ENCODE assay signal across 1 cellular context in the genomic region with DNA sequence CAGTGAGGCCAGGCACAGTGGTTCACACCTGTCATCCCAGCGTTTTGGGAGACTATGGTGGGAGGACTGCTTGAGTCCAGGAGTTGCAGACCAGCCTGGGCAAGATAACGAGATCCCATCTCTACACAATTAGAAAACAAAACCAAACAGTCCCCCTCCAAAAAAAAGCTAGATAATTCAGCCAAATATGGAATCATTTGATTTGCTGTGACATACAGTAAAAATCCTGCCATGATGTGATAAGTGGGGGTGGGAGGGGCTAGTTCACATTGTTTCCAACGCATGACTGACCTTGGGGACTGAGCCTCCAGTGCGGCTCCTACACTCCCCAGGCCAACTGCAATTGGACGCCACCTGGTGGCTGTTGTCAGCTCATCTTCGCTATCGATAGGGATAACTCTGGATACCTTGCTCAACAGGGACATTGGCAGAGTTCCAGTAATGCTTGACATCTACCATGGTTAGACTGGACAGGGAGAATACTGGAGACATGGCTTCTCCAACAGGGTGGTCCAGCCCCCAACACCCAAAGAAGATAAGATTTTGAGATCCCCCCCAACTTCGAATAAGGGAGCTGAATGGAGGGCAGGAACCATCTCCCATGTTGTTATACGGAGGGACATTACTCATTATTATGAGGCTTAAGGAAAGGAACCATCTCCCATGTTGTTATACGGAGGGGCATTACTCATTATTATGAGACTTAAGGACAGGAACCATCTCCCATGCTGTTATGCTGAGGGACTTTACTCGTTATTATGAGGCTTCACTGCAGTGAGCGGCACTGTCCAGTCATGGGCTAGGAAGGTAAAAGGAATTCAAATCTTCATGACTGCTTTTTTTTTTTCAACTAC.
TF ChIP-seq lines count a peak whose summit lies in the region.

No MANE protein-coding gene starts in this region.

TF ChIP-seq in GM12878, 131 proteins besides CTCF, POLR2A, EP300 and RAD21 (continued from another document):
- TF ChIP-seq E2F8 (IDR thresholded peaks at IDR 0.05; ENCODE audit: low read depth, partially characterized antibody) (no peak), SUZ12 (IDR thresholded peaks at IDR 0.05; ENCODE audit: unreplicated experiment) (no peak), ZNF384 (IDR thresholded peaks at IDR 0.05; ENCODE audit: borderline replicate concordance, low read depth, low read length) (no peak), RUNX3 (IDR thresholded peaks at IDR 0.05; ENCODE audit: low read length) (0 out of 2 replicates have a peak, but pooled peaks have one; percentile 10), MYB (IDR thresholded peaks at IDR 0.05; ENCODE audit: borderline replicate concordance, low read depth, low read length) (no peak), BMI1 (IDR thresholded peaks at IDR 0.05; ENCODE audit: borderline replicate concordance) (no peak), TAF1 (IDR thresholded peaks at IDR 0.05; ENCODE audit: borderline replicate concordance, low read depth, low read length) (no peak), NR2C2 (IDR thresholded peaks at IDR 0.05; ENCODE audit: borderline replicate concordance, control insufficient read depth, insufficient read length, low read depth) (no peak), PBX3 (IDR thresholded peaks at IDR 0.05; ENCODE audit: insufficient replicate concordance, low read depth, low read length) (no peak), MXI1 (IDR thresholded peaks at IDR 0.05; ENCODE audit: low read depth, low read length) (no peak), IKZF2 (IDR thresholded peaks at IDR 0.05) (peak in 1 of 2 experiments; percentile 3; a peak in 1 of 4 replicates), CHD4 (IDR thresholded peaks at IDR 0.05) (no peak), IKZF1 (conservative IDR thresholded peaks at IDR 0.05) (no peak; the same call in 1 of the 2 replicates), ATF7 (IDR thresholded peaks at IDR 0.05; ENCODE audit: low read depth) (peak; percentile 14; the same call in 1 of the 2 replicates), CHD2 (IDR thresholded peaks at IDR 0.05; ENCODE audit: borderline replicate concordance, low read depth, low read length) (no peak), IRF3 (IDR thresholded peaks at IDR 0.05) (0 out of 2 replicates have a peak, but pooled peaks have one; percentile 12), USF1 (IDR thresholded peaks at IDR 0.05; ENCODE audit: borderline replicate concordance, extremely low read length, insufficient read depth, low read depth, low read length) (no peak), NRF1 (conservative IDR thresholded peaks at IDR 0.05; ENCODE audit: low read depth, low read length) (no peak), EED (IDR thresholded peaks at IDR 0.05; ENCODE audit: low read depth) (peak; percentile 43; the same call in 1 of the 2 replicates), POU2F2 (IDR thresholded peaks at IDR 0.05; ENCODE audit: borderline replicate concordance, low read depth, low read length) (peak; percentile 22; the same call in 1 of the 3 replicates), RB1 (IDR thresholded peaks at IDR 0.05; ENCODE audit: borderline replicate concordance) (0 out of 2 replicates have a peak, but pooled peaks have one; percentile 23), HCFC1 (IDR thresholded peaks at IDR 0.05; ENCODE audit: low read length) (no peak), BHLHE40 (IDR thresholded peaks at IDR 0.05; ENCODE audit: borderline replicate concordance in 1 of 2, low read depth in 2 of 2, low read length in 1 of 2) (peak; percentile 34 to 36; a peak in 2 of 4 replicates), YY1 (IDR thresholded peaks at IDR 0.05; ENCODE audit: low read depth, low read length) (peak; percentile 74), HDAC6 (IDR thresholded peaks at IDR 0.05; ENCODE audit: unreplicated experiment) (no peak), PKNOX1 (IDR thresholded peaks at IDR 0.05) (no peak), CBX5 (IDR thresholded peaks at IDR 0.05; ENCODE audit: low read depth) (no peak), HDGF (IDR thresholded peaks at IDR 0.05) (0 out of 2 replicates have a peak, but pooled peaks have one; percentile 45), LARP7 (IDR thresholded peaks at IDR 0.05) (no peak), JUNB (IDR thresholded peaks at IDR 0.05) (no peak), NR2C1 (IDR thresholded peaks at IDR 0.05) (no peak), PAX8 (IDR thresholded peaks at IDR 0.05) (no peak), RAD51 (IDR thresholded peaks at IDR 0.05) (no peak), PAX5 (IDR thresholded peaks at IDR 0.05; ENCODE audit: borderline replicate concordance, low read depth, low read length) (peak; percentile 94), ASH2L (IDR thresholded peaks at IDR 0.05; ENCODE audit: borderline replicate concordance, low read depth) (no peak), STAT1 (conservative IDR thresholded peaks at IDR 0.05) (no peak), SUPT20H (IDR thresholded peaks at IDR 0.05; ENCODE audit: borderline replicate concordance, control insufficient read depth, low read depth, low read length) (no peak), SMC3 (IDR thresholded peaks at IDR 0.05; ENCODE audit: borderline replicate concordance, low read length) (peak; percentile 82), KAT2A (conservative IDR thresholded peaks at IDR 0.05; ENCODE audit: control insufficient read depth, low read depth, low read length) (no peak)
- TF ChIP-seq, protein P1, sequence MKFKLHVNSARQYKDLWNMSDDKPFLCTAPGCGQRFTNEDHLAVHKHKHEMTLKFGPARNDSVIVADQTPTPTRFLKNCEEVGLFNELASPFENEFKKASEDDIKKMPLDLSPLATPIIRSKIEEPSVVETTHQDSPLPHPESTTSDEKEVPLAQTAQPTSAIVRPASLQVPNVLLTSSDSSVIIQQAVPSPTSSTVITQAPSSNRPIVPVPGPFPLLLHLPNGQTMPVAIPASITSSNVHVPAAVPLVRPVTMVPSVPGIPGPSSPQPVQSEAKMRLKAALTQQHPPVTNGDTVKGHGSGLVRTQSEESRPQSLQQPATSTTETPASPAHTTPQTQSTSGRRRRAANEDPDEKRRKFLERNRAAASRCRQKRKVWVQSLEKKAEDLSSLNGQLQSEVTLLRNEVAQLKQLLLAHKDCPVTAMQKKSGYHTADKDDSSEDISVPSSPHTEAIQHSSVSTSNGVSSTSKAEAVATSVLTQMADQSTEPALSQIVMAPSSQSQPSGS (IDR thresholded peaks at IDR 0.05; ENCODE audit: low read length): no peak
- TF ChIP-seq, protein P2, sequence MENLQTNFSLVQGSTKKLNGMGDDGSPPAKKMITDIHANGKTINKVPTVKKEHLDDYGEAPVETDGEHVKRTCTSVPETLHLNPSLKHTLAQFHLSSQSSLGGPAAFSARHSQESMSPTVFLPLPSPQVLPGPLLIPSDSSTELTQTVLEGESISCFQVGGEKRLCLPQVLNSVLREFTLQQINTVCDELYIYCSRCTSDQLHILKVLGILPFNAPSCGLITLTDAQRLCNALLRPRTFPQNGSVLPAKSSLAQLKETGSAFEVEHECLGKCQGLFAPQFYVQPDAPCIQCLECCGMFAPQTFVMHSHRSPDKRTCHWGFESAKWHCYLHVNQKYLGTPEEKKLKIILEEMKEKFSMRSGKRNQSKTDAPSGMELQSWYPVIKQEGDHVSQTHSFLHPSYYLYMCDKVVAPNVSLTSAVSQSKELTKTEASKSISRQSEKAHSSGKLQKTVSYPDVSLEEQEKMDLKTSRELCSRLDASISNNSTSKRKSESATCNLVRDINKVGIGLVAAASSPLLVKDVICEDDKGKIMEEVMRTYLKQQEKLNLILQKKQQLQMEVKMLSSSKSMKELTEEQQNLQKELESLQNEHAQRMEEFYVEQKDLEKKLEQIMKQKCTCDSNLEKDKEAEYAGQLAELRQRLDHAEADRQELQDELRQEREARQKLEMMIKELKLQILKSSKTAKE (IDR thresholded peaks at IDR 0.05; ENCODE audit: low read depth, poor library complexity, severe bottlenecking): peak; percentile 30
- TF ChIP-seq, protein P3, sequence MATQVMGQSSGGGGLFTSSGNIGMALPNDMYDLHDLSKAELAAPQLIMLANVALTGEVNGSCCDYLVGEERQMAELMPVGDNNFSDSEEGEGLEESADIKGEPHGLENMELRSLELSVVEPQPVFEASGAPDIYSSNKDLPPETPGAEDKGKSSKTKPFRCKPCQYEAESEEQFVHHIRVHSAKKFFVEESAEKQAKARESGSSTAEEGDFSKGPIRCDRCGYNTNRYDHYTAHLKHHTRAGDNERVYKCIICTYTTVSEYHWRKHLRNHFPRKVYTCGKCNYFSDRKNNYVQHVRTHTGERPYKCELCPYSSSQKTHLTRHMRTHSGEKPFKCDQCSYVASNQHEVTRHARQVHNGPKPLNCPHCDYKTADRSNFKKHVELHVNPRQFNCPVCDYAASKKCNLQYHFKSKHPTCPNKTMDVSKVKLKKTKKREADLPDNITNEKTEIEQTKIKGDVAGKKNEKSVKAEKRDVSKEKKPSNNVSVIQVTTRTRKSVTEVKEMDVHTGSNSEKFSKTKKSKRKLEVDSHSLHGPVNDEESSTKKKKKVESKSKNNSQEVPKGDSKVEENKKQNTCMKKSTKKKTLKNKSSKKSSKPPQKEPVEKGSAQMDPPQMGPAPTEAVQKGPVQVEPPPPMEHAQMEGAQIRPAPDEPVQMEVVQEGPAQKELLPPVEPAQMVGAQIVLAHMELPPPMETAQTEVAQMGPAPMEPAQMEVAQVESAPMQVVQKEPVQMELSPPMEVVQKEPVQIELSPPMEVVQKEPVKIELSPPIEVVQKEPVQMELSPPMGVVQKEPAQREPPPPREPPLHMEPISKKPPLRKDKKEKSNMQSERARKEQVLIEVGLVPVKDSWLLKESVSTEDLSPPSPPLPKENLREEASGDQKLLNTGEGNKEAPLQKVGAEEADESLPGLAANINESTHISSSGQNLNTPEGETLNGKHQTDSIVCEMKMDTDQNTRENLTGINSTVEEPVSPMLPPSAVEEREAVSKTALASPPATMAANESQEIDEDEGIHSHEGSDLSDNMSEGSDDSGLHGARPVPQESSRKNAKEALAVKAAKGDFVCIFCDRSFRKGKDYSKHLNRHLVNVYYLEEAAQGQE (IDR thresholded peaks at IDR 0.05; ENCODE audit: low read depth, low read length): no peak
- TF ChIP-seq, protein P4, sequence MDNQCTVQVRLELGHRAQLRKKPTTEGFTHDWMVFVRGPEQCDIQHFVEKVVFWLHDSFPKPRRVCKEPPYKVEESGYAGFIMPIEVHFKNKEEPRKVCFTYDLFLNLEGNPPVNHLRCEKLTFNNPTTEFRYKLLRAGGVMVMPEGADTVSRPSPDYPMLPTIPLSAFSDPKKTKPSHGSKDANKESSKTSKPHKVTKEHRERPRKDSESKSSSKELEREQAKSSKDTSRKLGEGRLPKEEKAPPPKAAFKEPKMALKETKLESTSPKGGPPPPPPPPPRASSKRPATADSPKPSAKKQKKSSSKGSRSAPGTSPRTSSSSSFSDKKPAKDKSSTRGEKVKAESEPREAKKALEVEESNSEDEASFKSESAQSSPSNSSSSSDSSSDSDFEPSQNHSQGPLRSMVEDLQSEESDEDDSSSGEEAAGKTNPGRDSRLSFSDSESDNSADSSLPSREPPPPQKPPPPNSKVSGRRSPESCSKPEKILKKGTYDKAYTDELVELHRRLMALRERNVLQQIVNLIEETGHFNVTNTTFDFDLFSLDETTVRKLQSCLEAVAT (IDR thresholded peaks at IDR 0.05): no peak
- TF ChIP-seq, protein P5, sequence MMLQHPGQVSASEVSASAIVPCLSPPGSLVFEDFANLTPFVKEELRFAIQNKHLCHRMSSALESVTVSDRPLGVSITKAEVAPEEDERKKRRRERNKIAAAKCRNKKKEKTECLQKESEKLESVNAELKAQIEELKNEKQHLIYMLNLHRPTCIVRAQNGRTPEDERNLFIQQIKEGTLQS (IDR thresholded peaks at IDR 0.05; ENCODE audit: borderline replicate concordance, extremely low read depth, low read depth, low read length): no peak
TF ChIP-seq in GM12878: peak in this region for 14.
